In the genomic region with DNA sequence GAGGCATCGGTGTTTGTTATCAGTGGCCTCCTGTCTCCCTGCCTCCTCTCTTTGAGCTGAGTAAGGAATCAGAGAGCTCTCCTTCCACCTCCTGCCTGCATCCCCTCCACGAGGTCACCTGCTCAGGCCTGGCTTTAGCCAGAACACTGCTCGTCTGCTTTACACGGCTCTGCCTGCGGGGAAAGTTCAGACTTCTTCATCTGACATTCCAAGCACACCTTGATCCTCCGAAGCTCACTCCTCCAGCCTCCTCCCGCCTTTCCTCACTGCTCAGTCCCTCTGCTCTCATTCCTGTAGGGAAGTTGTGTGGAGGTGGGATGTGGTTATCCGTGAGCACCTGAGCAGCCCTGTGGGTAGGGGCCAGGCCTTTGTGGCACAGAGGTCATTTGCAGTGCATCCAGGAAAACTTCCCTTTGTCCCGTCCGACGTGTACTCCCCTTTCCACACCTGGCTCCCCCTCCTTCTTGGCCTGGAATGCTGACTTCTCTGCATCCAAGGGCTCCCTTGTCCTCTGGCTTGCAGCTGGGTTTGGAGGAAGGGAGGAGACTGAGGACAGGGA, we compare ENCODE assay signal across 24 cellular contexts. TPM values are rescaled to one million over a fixed set of nuclear protein-coding genes. Genes with fewer than 3 reads are reported as not detected.
DNase-seq lines count a peak whose midpoint lies in the region; ATAC-seq lines count a peak whose summit lies in the region.
"Had no signal": no experiment of that assay in that cellular context is flagged by ENCODE, and none has a peak within 500 bp of the region (broad histone marks: within the 10 kb centered on the region; RNA-seq: fewer than 3 reads in every experiment).

No MANE protein-coding gene starts in this region.

- peaks cover 43% of the 10 kb centered on the region for H3K27me3 ChIP-seq in HUES48 (ENCODE audit: control insufficient read depth, insufficient read depth, low read length)

- intact Hi-C loops in activated naive CD4-positive, alpha-beta T cell treated with anti-CD3 and anti-CD28 coated beads for 36 hours (cut with micrococcal nuclease) = loop anchor here (10.0 kb wide), 2 partner anchors 302 to 1162 kb away; partner anchors contain the start of gene ZFAND3

- H3K36me3 ChIP-seq in HUES48 (ENCODE audit: control insufficient read depth, insufficient read depth, low read length) = no peaks in the 10 kb centered on the region
- H3K36me3 ChIP-seq: neutrophil, upper lobe of left lung had no signal

- no peaks in the 10 kb centered on the region for H3K36me3 Mint-ChIP-seq in stimulated activated naive B cell treated with anti-CD40 and anti-IgM and Interleukin-4, amounts not matched to agents 10 μg/mL and 1 μg/mL and 100 μg/mL, for 72 hours
- no peaks in the 10 kb centered on the region for H3K36me3 Mint-ChIP-seq in activated naive CD4-positive, alpha-beta T cell treated with anti-CD3 and anti-CD28 coated beads for 36 hours (ENCODE audit: low read depth)

- H3K4me3 ChIP-seq in HUES48 (ENCODE audit: low read depth, low read length) = peak overlapping the region; percentile 43
- H3K4me3 ChIP-seq: upper lobe of left lung had no signal

- DNase-seq in astrocyte of the hippocampus (ENCODE audit: low read depth, low spot score) = peak; percentile 28
- peak; percentile 34 for DNase-seq in iPS-NIHi7 (ENCODE audit: extremely low spot score)
- DNase-seq in stimulated activated naive B cell treated with anti-CD40 and anti-IgM and Interleukin-4, amounts not matched to agents 10 μg/mL and 1 μg/mL and 100 μg/mL, for 72 hours = no peak
- no peak for DNase-seq in activated naive CD4-positive, alpha-beta T cell treated with anti-CD3 and anti-CD28 coated beads for 36 hours
- DNase-seq in cerebellar cortex (ENCODE audit: low spot score) = no peak
- DNase-seq: activated naive CD4-positive, alpha-beta T cell treated with Interleukin-2 at 50 U/mL for 16 hours; activated T-cell treated with anti-CD3 and anti-CD28 coated beads for 4 hours; AML-193; anterior cingulate cortex; cerebellar nuclear complex; effector CD8-positive, alpha-beta T cell; EL; immature natural killer cell; MM.1S; NCI-H146; NCI-H774; SIG-M5; small intestine; stimulated activated CD4-positive, alpha-beta T cell treated with anti-CD3 and anti-CD28 coated beads, Interleukin-2, amount 100 ng/mL, for 48 hours; upper lobe of left lung had no signal

- no peak overlapping the region for H3K9ac ChIP-seq in HUES48 (ENCODE audit: low read depth, low read length)

- peaks cover 36 to 40% of the 10 kb centered on the region in 2 donors for H3K4me1 Mint-ChIP-seq in stimulated activated naive B cell treated with anti-CD40 and anti-IgM and Interleukin-4, amounts not matched to agents 10 μg/mL and 1 μg/mL and 100 μg/mL, for 72 hours
- peaks cover 69% of the 10 kb centered on the region for H3K4me1 Mint-ChIP-seq in activated naive CD4-positive, alpha-beta T cell treated with anti-CD3 and anti-CD28 coated beads for 36 hours (ENCODE audit: low read depth)

- no peak overlapping the region for H3K4me3 Mint-ChIP-seq in stimulated activated naive B cell treated with anti-CD40 and anti-IgM and Interleukin-4, amounts not matched to agents 10 μg/mL and 1 μg/mL and 100 μg/mL, for 72 hours
- H3K4me3 Mint-ChIP-seq in activated naive CD4-positive, alpha-beta T cell treated with anti-CD3 and anti-CD28 coated beads for 36 hours = no peak overlapping the region
- H3K4me3 Mint-ChIP-seq: T-helper 1 cell treated with Interleukin-12 subunit alpha and Interleukin-12 subunit beta and Interleukin-4 antibody, amounts not matched to agents 30 μg/mL and 1 μg/mL, for 36 hours had no signal

- peak overlapping the region; percentile 71 for H3K27ac Mint-ChIP-seq in stimulated activated naive B cell treated with anti-CD40 and anti-IgM and Interleukin-4, amounts not matched to agents 10 μg/mL and 1 μg/mL and 100 μg/mL, for 72 hours
- H3K27ac Mint-ChIP-seq in activated naive CD4-positive, alpha-beta T cell treated with anti-CD3 and anti-CD28 coated beads for 36 hours = no peak overlapping the region
- H3K27ac Mint-ChIP-seq: T-helper 1 cell treated with Interleukin-12 subunit alpha and Interleukin-12 subunit beta and Interleukin-4 antibody, amounts not matched to agents 30 μg/mL and 1 μg/mL, for 36 hours had no signal

- peaks cover 52% of the 10 kb centered on the region for H3K4me1 ChIP-seq in HUES48 (ENCODE audit: control insufficient read depth, insufficient read depth, low read length)

- peak overlapping the region; percentile 21 for H3K27ac ChIP-seq in HUES48 (ENCODE audit: low read depth, low read length)
- H3K27ac ChIP-seq: neutrophil, upper lobe of left lung had no signal

- H3K9me3 ChIP-seq in HUES48 (ENCODE audit: control insufficient read depth, insufficient read depth, low read length) = no peaks in the 10 kb centered on the region
- H3K9me3 ChIP-seq: neutrophil, upper lobe of left lung had no signal

- H3K27me3 Mint-ChIP-seq in stimulated activated naive B cell treated with anti-CD40 and anti-IgM and Interleukin-4, amounts not matched to agents 10 μg/mL and 1 μg/mL and 100 μg/mL, for 72 hours = peaks cover 0 to 13% of the 10 kb centered on the region in 2 donors
- no peaks in the 10 kb centered on the region for H3K27me3 Mint-ChIP-seq in activated naive CD4-positive, alpha-beta T cell treated with anti-CD3 and anti-CD28 coated beads for 36 hours (ENCODE audit: low read depth)

- H3K9me3 Mint-ChIP-seq in stimulated activated naive B cell treated with anti-CD40 and anti-IgM and Interleukin-4, amounts not matched to agents 10 μg/mL and 1 μg/mL and 100 μg/mL, for 72 hours = peaks cover 0 to 2% of the 10 kb centered on the region in 2 donors
- no peaks in the 10 kb centered on the region for H3K9me3 Mint-ChIP-seq in activated naive CD4-positive, alpha-beta T cell treated with anti-CD3 and anti-CD28 coated beads for 36 hours
- H3K9me3 Mint-ChIP-seq: immature natural killer cell; T-helper 1 cell treated with Interleukin-12 subunit alpha and Interleukin-12 subunit beta and Interleukin-4 antibody, amounts not matched to agents 30 μg/mL and 1 μg/mL, for 36 hours had no signal

- CTCF ChIA-PET in activated naive CD4-positive, alpha-beta T cell treated with anti-CD3 and anti-CD28 coated beads for 36 hours (lab: Charles Lee) = interaction anchor here (0.6 to 1.6 kb wide), 2 partner anchors 28 to 425 kb away, joined by 4 to 5 read pairs; no protein-coding TSS in a partner anchor

- ATAC-seq in stimulated activated naive B cell treated with anti-CD40 and anti-IgM and Interleukin-4, amounts not matched to agents 10 μg/mL and 1 μg/mL and 100 μg/mL, for 72 hours (replicated peaks) = no peak
- ATAC-seq in GM19452 (IDR thresholded peaks at IDR 0.05; ENCODE audit: unreplicated experiment) = no peak

RNA-seq across cellular contexts. Expression of gene CCDC167, which starts 12.8 kb away (rescaled TPM):
- 10 to 100 TPM; 53.4 to 57.1 TPM for total RNA-seq in activated naive CD4-positive, alpha-beta T cell treated with anti-CD3 and anti-CD28 coated beads for 36 hours

Comparison
In these comparisons a context has a peak if more than half of its experiments do, and no peak if none do; other contexts are left out.
1. DNase-seq: peak in astrocyte of the hippocampus (single experiment) and iPS-NIHi7 (single experiment); none in stimulated activated naive B cell treated with anti-CD40 and anti-IgM and Interleukin-4, amounts not matched to agents 10 μg/mL and 1 μg/mL and 100 μg/mL, for 72 hours (single experiment), activated naive CD4-positive, alpha-beta T cell treated with anti-CD3 and anti-CD28 coated beads for 36 hours (single experiment) and cerebellar cortex (single experiment).